In genomic region chr16:89638455-89638854, GRCh38 we compare ENCODE assay signal across 1 cellular context.
TF ChIP-seq lines count a peak whose summit lies in the region.

No MANE protein-coding gene starts in this region.

TF ChIP-seq in HepG2, 621 proteins besides CTCF, POLR2A, EP300 and RAD21:
- peak; percentile 95 for TF ChIP-seq ZSCAN25 (CRISPR knock-in tag; IDR thresholded peaks at IDR 0.05)
- TF ChIP-seq GATA4 (IDR thresholded peaks at IDR 0.05; ENCODE audit: borderline replicate concordance, low read depth), result no peak
- TF ChIP-seq NCOA2 (CRISPR knock-in tag; IDR thresholded peaks at IDR 0.05), result no peak
- TF ChIP-seq HIC2 (CRISPR knock-in tag; IDR thresholded peaks at IDR 0.05; ENCODE audit: low read depth), result no peak
- TF ChIP-seq, protein P1, sequence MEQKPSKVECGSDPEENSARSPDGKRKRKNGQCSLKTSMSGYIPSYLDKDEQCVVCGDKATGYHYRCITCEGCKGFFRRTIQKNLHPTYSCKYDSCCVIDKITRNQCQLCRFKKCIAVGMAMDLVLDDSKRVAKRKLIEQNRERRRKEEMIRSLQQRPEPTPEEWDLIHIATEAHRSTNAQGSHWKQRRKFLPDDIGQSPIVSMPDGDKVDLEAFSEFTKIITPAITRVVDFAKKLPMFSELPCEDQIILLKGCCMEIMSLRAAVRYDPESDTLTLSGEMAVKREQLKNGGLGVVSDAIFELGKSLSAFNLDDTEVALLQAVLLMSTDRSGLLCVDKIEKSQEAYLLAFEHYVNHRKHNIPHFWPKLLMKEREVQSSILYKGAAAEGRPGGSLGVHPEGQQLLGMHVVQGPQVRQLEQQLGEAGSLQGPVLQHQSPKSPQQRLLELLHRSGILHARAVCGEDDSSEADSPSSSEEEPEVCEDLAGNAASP (CRISPR knock-in tag; IDR thresholded peaks at IDR 0.05; ENCODE audit: borderline replicate concordance), result no peak
TF ChIP-seq in HepG2: peak in this region for 1.
